8 cellular contexts compared by ENCODE assay signal in genomic region chr2:203626247-203626646, GRCh38.
DNase-seq lines count a peak whose midpoint lies in the region; ATAC-seq and TF ChIP-seq lines count a peak whose summit lies in the region.
"Not testable (repeated sequence)": the region's sequence is repeated elsewhere in the genome, so short reads cannot be mapped to it uniquely, and the experiment has no call there.

No MANE protein-coding gene starts in this region.

- H3F3A ChIP-seq in GM23248 (ENCODE audit: insufficient read depth) = peaks cover 52% of the 10 kb centered on the region

- in situ Hi-C loops in GM23248 (cut with MboI) = not testable (repeated sequence)

- H3K9me2 ChIP-seq in GM23248 (ENCODE audit: insufficient read depth) = not testable (repeated sequence)

- H3K36me3 ChIP-seq in GM23248 (ENCODE audit: low read depth); breast epithelium; left ventricle myocardium inferior; lower lobe of right lung; osteoblast (ENCODE audit: insufficient read depth, low read length); spleen; vagina: not testable (repeated sequence)

- 75 to 76% methylated on average over 4 of the region's 4 CpGs for WGBS in GM23248 (ENCODE audit: low coverage in 1 of 2, low lambda C conversion rate in 2 of 2, missing lambda C conversion rate in 2 of 2), 2 experiments
- 80 to 90% (median 88%) methylated on average over 4 of the region's 4 CpGs for WGBS in spleen, 5 donors

- TF ChIP-seq POLR2A in breast epithelium (IDR thresholded peaks at IDR 0.05); spleen (IDR thresholded peaks at IDR 0.05); vagina (IDR thresholded peaks at IDR 0.05): not testable (repeated sequence)

- ATAC-seq in lower lobe of right lung = not testable (repeated sequence)

- intact Hi-C loops in breast epithelium (cut with DNase I; ENCODE audit: low total_unique reads); left ventricle myocardium inferior (cut with micrococcal nuclease); lower lobe of right lung (cut with DNase I); spleen (cut with DNase I; ENCODE audit: low total_unique reads); vagina (cut with DNase I): not testable (repeated sequence)

- not testable (repeated sequence) for H3K9ac ChIP-seq in GM23248

- H3K4me1 ChIP-seq in GM23248 (ENCODE audit: insufficient read depth) (peaks cover 49% of the 10 kb centered on the region), left ventricle myocardium inferior (peaks cover 20% of the 10 kb centered on the region), lower lobe of right lung (peaks cover 38% of the 10 kb centered on the region), osteoblast (ENCODE audit: insufficient read depth, low read length) (peaks cover 48% of the 10 kb centered on the region), vagina (peaks cover 35% of the 10 kb centered on the region)
- not testable (repeated sequence) for H3K4me1 ChIP-seq in breast epithelium, spleen

- H4K20me1 ChIP-seq in GM23248 (ENCODE audit: insufficient read depth); osteoblast (ENCODE audit: insufficient read depth, low read length): not testable (repeated sequence)

- not testable (repeated sequence) for H3K4me2 ChIP-seq in GM23248 (ENCODE audit: unreplicated experiment); osteoblast (ENCODE audit: insufficient read depth, low read length)

- H3K9me3 ChIP-seq in GM23248 (ENCODE audit: low read depth); breast epithelium; left ventricle myocardium inferior (replicated peaks); lower lobe of right lung; osteoblast (ENCODE audit: low read depth, low read length); spleen; vagina: not testable (repeated sequence)

- not testable (repeated sequence) for H3K4me3 ChIP-seq in GM23248; breast epithelium; left ventricle myocardium inferior; lower lobe of right lung; osteoblast (ENCODE audit: insufficient read depth, low read length); spleen; vagina

- H3K79me2 ChIP-seq in GM23248 (ENCODE audit: insufficient read depth); osteoblast (ENCODE audit: insufficient read depth, low read length): not testable (repeated sequence)

- not testable (repeated sequence) for DNase-seq in GM23248; breast epithelium (ENCODE audit: low spot score in 2 of 2); left ventricle myocardium inferior; lower lobe of right lung; osteoblast (ENCODE audit: insufficient read length, low spot score, missing footprints); spleen; vagina (ENCODE audit: extremely low spot score in 2 of 2)

- TF ChIP-seq CTCF in VCaP (conservative IDR thresholded peaks at IDR 0.05); breast epithelium (IDR thresholded peaks at IDR 0.05); left ventricle myocardium inferior (IDR thresholded peaks at IDR 0.05; ENCODE audit: borderline replicate concordance); lower lobe of right lung (IDR thresholded peaks at IDR 0.05); osteoblast (IDR thresholded peaks at IDR 0.05; ENCODE audit: extremely low read depth, low read depth, low read length); spleen (IDR thresholded peaks at IDR 0.05 in 8 of 11, conservative IDR thresholded peaks at IDR 0.05 in 3 of 11); vagina (IDR thresholded peaks at IDR 0.05): not testable (repeated sequence)

- H3K27ac ChIP-seq in GM23248 (peak overlapping the region; percentile 52), VCaP (peak overlapping the region; percentile 14), breast epithelium (peak overlapping the region; percentile 26 to 71), left ventricle myocardium inferior (replicated peaks) (peak overlapping the region; percentile 43), lower lobe of right lung (peak overlapping the region; percentile 54), osteoblast (ENCODE audit: low read depth, low read length) (peak overlapping the region; percentile 85), spleen (peak overlapping the region in 7 of 8 donors; percentile 1 to 55 (median 39)), vagina (peak overlapping the region; percentile 44)

- H3K27me3 ChIP-seq in GM23248 (replicated peaks; ENCODE audit: insufficient read depth); breast epithelium; left ventricle myocardium inferior (ENCODE audit: low read depth); lower lobe of right lung (ENCODE audit: low read depth); osteoblast (ENCODE audit: insufficient read depth, low read length); spleen (replicated peaks in 1 of 7); vagina: not testable (repeated sequence)

- H2AFZ ChIP-seq in GM23248 = peak overlapping the region; percentile 28; the same call in 1 of the 2 replicates
- not testable (repeated sequence) for H2AFZ ChIP-seq in osteoblast (ENCODE audit: low read length)

Comparison
In these comparisons a context has a peak if more than half of its experiments do, and no peak if none do; other contexts are left out.
1. H3K27ac ChIP-seq: peak in every context shown above with its lines; median percentile 85 in osteoblast; 54 in lower lobe of right lung; 52 in GM23248; 48 in breast epithelium; 44 in vagina; 43 in left ventricle myocardium inferior; 39 in spleen; 14 in VCaP.